In the genomic region with DNA sequence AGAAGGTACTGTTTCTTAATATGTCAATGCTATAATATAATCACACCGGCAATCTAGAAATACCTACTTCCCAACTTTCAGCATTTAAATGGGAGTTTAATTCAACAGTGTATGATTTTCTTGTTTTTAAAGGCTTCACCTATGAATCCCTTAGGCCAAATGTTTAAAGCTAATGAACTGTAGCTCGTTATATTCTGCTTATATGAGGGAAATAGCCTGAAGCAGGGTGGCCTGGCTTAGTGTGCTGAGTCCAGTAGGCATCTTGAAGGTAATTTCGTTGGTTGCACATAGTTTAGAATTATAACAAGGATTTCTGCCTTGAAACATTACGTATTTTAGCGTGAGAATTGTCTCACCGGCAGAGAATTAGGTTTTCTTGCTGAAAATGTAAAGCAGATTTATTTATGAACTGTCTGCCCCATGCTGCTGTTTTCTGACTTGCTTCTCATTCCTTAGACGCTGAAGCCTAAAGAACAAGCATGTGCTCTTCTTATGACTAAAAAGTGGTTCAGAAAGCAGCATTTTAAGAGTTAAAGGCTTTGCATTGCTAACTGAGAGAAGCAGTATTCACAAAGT, we compare ENCODE assay signal across 25 cellular contexts.
"Had no signal": no experiment of that assay in that cellular context is flagged by ENCODE, and none has a peak within 500 bp of the region (broad histone marks: within the 10 kb centered on the region; RNA-seq: fewer than 3 reads in every experiment).

No MANE protein-coding gene starts in this region.

- H3K4me1 Mint-ChIP-seq: activated CD4-positive, alpha-beta memory T cell treated with anti-CD3 and anti-CD28 coated beads, Interleukin-2, amount 10 ng/mL, durations not matched to agents 7 days and 5 days; activated CD4-positive, alpha-beta T cell treated with anti-CD3 and anti-CD28 coated beads, Interleukin-2, amount 10 ng/mL, durations not matched to agents 24 days and 14 days; activated naive CD8-positive, alpha-beta T cell treated with anti-CD3 and anti-CD28 coated beads, Interleukin-2, amount 50 U/mL, for 24 hours; central memory CD8-positive, alpha-beta T cell had no signal

- H3K36me3 ChIP-seq: brain microvascular endothelial cell, esophagus muscularis mucosa, thoracic aorta, upper lobe of right lung had no signal

- H3K27ac ChIP-seq: brain microvascular endothelial cell, parathyroid adenoma, thoracic aorta, upper lobe of right lung, VCaP had no signal

- H3K9me3 ChIP-seq: esophagus muscularis mucosa, thoracic aorta, upper lobe of right lung had no signal

- DNase-seq: activated CD4-positive, alpha-beta memory T cell treated with anti-CD3 and anti-CD28 coated beads, Interleukin-2, amount 10 ng/mL, durations not matched to agents 7 days and 5 days; activated CD4-positive, alpha-beta T cell treated with anti-CD3 and anti-CD28 coated beads, Interleukin-2, amount 10 ng/mL, durations not matched to agents 24 days and 14 days; activated gamma-delta T cell; activated naive CD4-positive, alpha-beta T cell treated with anti-CD3 and anti-CD28 coated beads, Interleukin-2, amount 50 U/mL, for 16 hours; activated naive CD8-positive, alpha-beta T cell treated with anti-CD3 and anti-CD28 coated beads, Interleukin-2, amount 50 U/mL, for 24 hours; activated T-cell treated with anti-CD3 and anti-CD28 coated beads for 4 hours; aorta; brain microvascular endothelial cell; dorsolateral prefrontal cortex; effector memory CD8-positive, alpha-beta T cell; left ventricle myocardium superior; mammary epithelial cell; nucleus accumbens; stimulated activated CD4-positive, alpha-beta T cell treated with anti-CD3 and anti-CD28 coated beads, Interleukin-2, amount 100 ng/mL, for 48 hours; stimulated activated naive CD4-positive, alpha-beta T cell; upper lobe of right lung had no signal

- H3K4me3 ChIP-seq: esophagus muscularis mucosa, thoracic aorta, upper lobe of right lung had no signal

- ATAC-seq: activated CD4-positive, CD25-positive, alpha-beta regulatory T cell treated with anti-CD3 and anti-CD28 coated beads, Interleukin-2, amount 50 U/mL, for 24 hours; activated naive CD8-positive, alpha-beta T cell treated with anti-CD3 and anti-CD28 coated beads, Interleukin-2, amount 50 U/mL, for 24 hours; effector memory CD8-positive, alpha-beta T cell; SK-N-SH treated with all-trans-retinoic acid at 6 μM for 48 hours; upper lobe of right lung had no signal

- H3K9me3 Mint-ChIP-seq: activated CD4-positive, alpha-beta T cell treated with anti-CD3 and anti-CD28 coated beads, Interleukin-2, amount 10 ng/mL, durations not matched to agents 24 days and 14 days; activated T-helper 1 cell treated with anti-CD3 and anti-CD28 coated beads, Interleukin-12 subunit alpha, Interleukin-12 subunit beta, Interleukin-2, Interleukin-4 antibody, amounts not matched to agents 30 ng/mL and 10 ng/mL and 1 ng/mL, durations not matched to agents 14 hours and 24 hours and 36 hours had no signal

- H3K4me3 Mint-ChIP-seq: activated CD4-positive, alpha-beta memory T cell treated with anti-CD3 and anti-CD28 coated beads, Interleukin-2, amount 10 ng/mL, durations not matched to agents 7 days and 5 days; activated CD4-positive, alpha-beta T cell treated with anti-CD3 and anti-CD28 coated beads, Interleukin-2, amount 10 ng/mL, durations not matched to agents 24 days and 14 days; activated naive CD8-positive, alpha-beta T cell treated with anti-CD3 and anti-CD28 coated beads, Interleukin-2, amount 50 U/mL, for 24 hours; activated T-helper 1 cell treated with anti-CD3 and anti-CD28 coated beads, Interleukin-12 subunit alpha, Interleukin-12 subunit beta, Interleukin-2, Interleukin-4 antibody, amounts not matched to agents 30 ng/mL and 10 ng/mL and 1 ng/mL, durations not matched to agents 14 hours and 24 hours and 36 hours; central memory CD8-positive, alpha-beta T cell; effector memory CD8-positive, alpha-beta T cell; nephron had no signal

- H3K27me3 Mint-ChIP-seq: activated CD4-positive, alpha-beta memory T cell treated with anti-CD3 and anti-CD28 coated beads, Interleukin-2, amount 10 ng/mL, durations not matched to agents 7 days and 5 days; activated CD4-positive, alpha-beta T cell treated with anti-CD3 and anti-CD28 coated beads, Interleukin-2, amount 10 ng/mL, durations not matched to agents 24 days and 14 days; activated naive CD8-positive, alpha-beta T cell treated with anti-CD3 and anti-CD28 coated beads, Interleukin-2, amount 50 U/mL, for 24 hours; central memory CD8-positive, alpha-beta T cell; effector memory CD8-positive, alpha-beta T cell had no signal

- H3K27me3 ChIP-seq: brain microvascular endothelial cell, dorsolateral prefrontal cortex, esophagus muscularis mucosa, upper lobe of right lung had no signal

- H3K27ac Mint-ChIP-seq: activated CD4-positive, alpha-beta memory T cell treated with anti-CD3 and anti-CD28 coated beads, Interleukin-2, amount 10 ng/mL, durations not matched to agents 7 days and 5 days; activated CD4-positive, alpha-beta T cell treated with anti-CD3 and anti-CD28 coated beads, Interleukin-2, amount 10 ng/mL, durations not matched to agents 24 days and 14 days; activated naive CD8-positive, alpha-beta T cell treated with anti-CD3 and anti-CD28 coated beads, Interleukin-2, amount 50 U/mL, for 24 hours; activated T-helper 1 cell treated with anti-CD3 and anti-CD28 coated beads, Interleukin-12 subunit alpha, Interleukin-12 subunit beta, Interleukin-2, Interleukin-4 antibody, amounts not matched to agents 30 ng/mL and 10 ng/mL and 1 ng/mL, durations not matched to agents 14 hours and 24 hours and 36 hours; effector memory CD8-positive, alpha-beta T cell had no signal
